In genomic region chr2:28359222-28360065, GRCh38 we compare ENCODE assay signal across 9 cellular contexts. TPM values are rescaled to one million over a fixed set of nuclear protein-coding genes. Genes with fewer than 3 reads are reported as not detected.
DNase-seq lines count a peak whose midpoint lies in the region; ATAC-seq and TF ChIP-seq lines count a peak whose summit lies in the region.
"Had no signal": no experiment of that assay in that cellular context is flagged by ENCODE, and none has a peak within 500 bp of the region (broad histone marks: within the 10 kb centered on the region; RNA-seq: fewer than 3 reads in every experiment).

No MANE protein-coding gene starts in this region.

- H3K4me3 ChIP-seq in SJCRH30: no peak overlapping the region
- H3K4me3 ChIP-seq in tibial artery: no peak overlapping the region

- no peak overlapping the region for H3T11ph ChIP-seq in H9 (ENCODE audit: low read length)

- H3K27me3 Mint-ChIP-seq in H9 (ENCODE audit: low read depth): peaks cover 11% of the 10 kb centered on the region

- no peak overlapping the region for H2BK12ac ChIP-seq in H9 (ENCODE audit: insufficient read length, low read depth, low read length)

- WGBS in H9 (ENCODE audit: extremely low coverage, insufficient read length, low lambda C conversion rate): no CpG with 5 or more reads among the region's 29 CpGs

- H3K27me3 ChIP-seq in SJCRH30 (no peaks in the 10 kb centered on the region), H9 (ENCODE audit: insufficient read depth, low read length) (no peaks in the 10 kb centered on the region), tibial artery (no peaks in the 10 kb centered on the region)

- H2BK5ac ChIP-seq in H9 (ENCODE audit: insufficient read length, low read length): no peak overlapping the region

- H3K27ac Mint-ChIP-seq in H9: no peak overlapping the region

- no peak overlapping the region for H3K56ac ChIP-seq in H9 (ENCODE audit: insufficient read length, low read depth, low read length)

- no peaks in the 10 kb centered on the region for H3K9me3 ChIP-seq in SJCRH30 (replicated peaks)
- no peaks in the 10 kb centered on the region for H3K9me3 ChIP-seq in H9 (ENCODE audit: control insufficient read depth, low read depth, low read length)
- no peaks in the 10 kb centered on the region for H3K9me3 ChIP-seq in tibial artery

- DNase-seq in SJCRH30 (peak; percentile 80 to 89), medulla oblongata (ENCODE audit: extremely low spot score) (peak; percentile 71), H9 (no peak), tibial artery (no peak)
- DNase-seq in activated naive CD4-positive, alpha-beta T cell (lab: John Stamatoyannopoulos, UW): peak; percentile 18 to 66 (median 30)
- DNase-seq in stimulated activated naive CD4-positive, alpha-beta T cell (lab: John Stamatoyannopoulos, UW): peak; percentile 53 to 86 (median 68)

- no peak overlapping the region for H2AK5ac ChIP-seq in H9 (ENCODE audit: insufficient read length, low read length)

- H3K23me2 ChIP-seq in H9 (ENCODE audit: insufficient read length, low read depth, low read length, poor library complexity, severe bottlenecking): no peaks in the 10 kb centered on the region

- H3K4me1 ChIP-seq in SJCRH30 (peaks cover 82% of the 10 kb centered on the region), H9 (ENCODE audit: insufficient read depth, low read length) (no peaks in the 10 kb centered on the region), tibial artery (peaks cover 4 to 22% (median 20%) of the 10 kb centered on the region in 4 donors)

- no peak overlapping the region for H3K18ac ChIP-seq in H9 (ENCODE audit: insufficient read length, low read depth, low read length)

- H3K27ac ChIP-seq in SJCRH30 (peak overlapping the region; percentile 76), H9 (ENCODE audit: insufficient read length, low read depth, low read length) (no peak overlapping the region), tibial artery (no peak overlapping the region)

- ATAC-seq in GM18517 (IDR thresholded peaks at IDR 0.05; ENCODE audit: unreplicated experiment) (peak; percentile 81), HG03039 (IDR thresholded peaks at IDR 0.05; ENCODE audit: unreplicated experiment) (peak; percentile 68)

- no peak overlapping the region for H2AFZ ChIP-seq in H9 (ENCODE audit: low read length)

- H3K79me1 ChIP-seq in H9 (ENCODE audit: insufficient read depth, low read depth, low read length, poor library complexity, severe bottlenecking): no peaks in the 10 kb centered on the region

- H3K23ac ChIP-seq in H9 (ENCODE audit: insufficient read length, low read depth, low read length): no peak overlapping the region

- no peaks in the 10 kb centered on the region for H3K79me2 ChIP-seq in H9 (ENCODE audit: insufficient read depth, low read length)

- no peak overlapping the region for H4K5ac ChIP-seq in H9 (ENCODE audit: insufficient read length, low read depth, low read length)

- H3K4me1 Mint-ChIP-seq in H9: peaks cover 17 to 32% of the 10 kb centered on the region in 2 experiments

- no peaks in the 10 kb centered on the region for H4K20me1 ChIP-seq in H9 (ENCODE audit: control insufficient read depth, insufficient read depth, insufficient read length)

- no peaks in the 10 kb centered on the region; a peak in 2 of 7 replicates for H3K36me3 Mint-ChIP-seq in H9 (ENCODE audit: insufficient read depth in 1 of 3, low read depth in 3 of 3)

- H4K91ac ChIP-seq in H9 (ENCODE audit: insufficient read length, low read depth, low read length): no peak overlapping the region

- no peak overlapping the region; a peak in 1 of 5 replicates for H3K4me3 Mint-ChIP-seq in H9
- H3K4me3 Mint-ChIP-seq: neural crest cell had no signal

- H3K4ac ChIP-seq in H9 (ENCODE audit: low read depth, low read length): no peak overlapping the region

- H3K36me3 ChIP-seq in SJCRH30 (no peaks in the 10 kb centered on the region), tibial artery (no peaks in the 10 kb centered on the region)

- H2BK20ac ChIP-seq in H9 (ENCODE audit: low read depth, low read length, poor library complexity, severe bottlenecking): no peak overlapping the region

- no peak overlapping the region; the same call in 1 of the 2 replicates for H3K14ac ChIP-seq in H9 (ENCODE audit: insufficient read depth, low read length)

- H2BK120ac ChIP-seq in H9 (ENCODE audit: low read depth, low read length, poor library complexity, severe bottlenecking): no peak overlapping the region

- no peak overlapping the region for H3K9ac ChIP-seq in H9 (ENCODE audit: extremely low read depth, insufficient read length, low read length)

- H3K4me2 ChIP-seq in H9 (ENCODE audit: insufficient read depth, insufficient read length, low read length): no peak overlapping the region

- TF ChIP-seq CTCF in H9 (conservative IDR thresholded peaks at IDR 0.05) (no peak), tibial artery (IDR thresholded peaks at IDR 0.05) (no peak)

- intact Hi-C loops in tibial artery (cut with DNase I; ENCODE audit: low total_unique reads): no loop called here

- no peaks in the 10 kb centered on the region for H3K9me3 Mint-ChIP-seq in H9
- H3K9me3 Mint-ChIP-seq: neural crest cell had no signal

- no peak overlapping the region for H4K8ac ChIP-seq in H9 (replicated peaks; ENCODE audit: insufficient read length, low read depth, low read length)

- H2BK15ac ChIP-seq in H9 (ENCODE audit: low read depth, low read length): no peak overlapping the region

RNA-seq across cellular contexts. Expression of gene FOSL2, which starts 33.2 kb away (rescaled TPM):
- 30.0 and 30.7 TPM in 2 replicates for total RNA-seq in SJCRH30 (2014; rRNA removed; shearing (Covaris generic))
- total RNA-seq in H9 (2021): 7.3 and 7.4 TPM in 2 replicates

Comparison
In these comparisons a context has a peak if more than half of its experiments do, and no peak if none do; other contexts are left out.
1. DNase-seq: peak in SJCRH30 (2 of 2), activated naive CD4-positive, alpha-beta T cell (4 of 4), medulla oblongata (single experiment) and stimulated activated naive CD4-positive, alpha-beta T cell (6 of 6); none in H9 (single experiment) and tibial artery (0 of 2).